Comparison of ENCODE assay signal across 18 cellular contexts in the genomic region with DNA sequence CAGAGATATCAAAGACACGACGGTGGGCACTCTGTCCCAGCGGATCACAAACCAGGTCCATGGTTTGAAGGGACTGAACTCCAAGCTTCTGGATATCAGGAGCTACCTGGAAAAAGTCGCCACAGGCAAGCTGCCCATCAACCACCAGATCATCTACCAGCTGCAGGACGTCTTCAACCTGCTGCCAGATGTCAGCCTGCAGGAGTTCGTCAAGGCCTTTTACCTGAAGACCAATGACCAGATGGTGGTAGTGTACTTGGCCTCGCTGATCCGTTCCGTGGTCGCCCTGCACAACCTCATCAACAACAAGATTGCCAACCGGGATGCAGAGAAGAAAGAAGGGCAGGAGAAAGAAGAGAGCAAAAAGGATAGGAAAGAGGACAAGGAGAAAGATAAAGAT.
"Had no signal": no experiment of that assay in that cellular context is flagged by ENCODE, and none has a peak within 500 bp of the region (broad histone marks: within the 10 kb centered on the region; RNA-seq: fewer than 3 reads in every experiment).

No MANE protein-coding gene starts in this region.

- H3K4me1 ChIP-seq: neural progenitor cell, sigmoid colon, uterus had no signal

- H3K27ac Mint-ChIP-seq: activated naive CD8-positive, alpha-beta T cell treated with anti-CD3 and anti-CD28 coated beads, Interleukin-2, amount 10 ng/mL, durations not matched to agents 7 days and 5 days; effector memory CD8-positive, alpha-beta T cell; neural progenitor cell; WTC11 had no signal

- H3K27me3 Mint-ChIP-seq: activated naive CD8-positive, alpha-beta T cell treated with anti-CD3 and anti-CD28 coated beads, Interleukin-2, amount 10 ng/mL, durations not matched to agents 7 days and 5 days; effector memory CD8-positive, alpha-beta T cell had no signal

- H3K27me3 ChIP-seq: neural progenitor cell, sigmoid colon, spleen, tibial nerve, uterus had no signal

- H3K4me3 ChIP-seq: neural progenitor cell, sigmoid colon, spleen, tibial nerve, uterus had no signal

- H3K36me3 ChIP-seq: uterus had no signal

- H3K9me3 Mint-ChIP-seq: activated naive CD8-positive, alpha-beta T cell treated with anti-CD3 and anti-CD28 coated beads, Interleukin-2, amount 10 ng/mL, durations not matched to agents 7 days and 5 days; effector memory CD8-positive, alpha-beta T cell; immature natural killer cell; neural progenitor cell; WTC11 had no signal

- H3K9me3 ChIP-seq: sigmoid colon, spleen, tibial nerve, uterus had no signal

- DNase-seq: activated CD4-positive, alpha-beta T cell treated with anti-CD3 and anti-CD28 coated beads for 4 hours; activated CD8-positive, alpha-beta memory T cell treated with anti-CD3 and anti-CD28 coated beads for 24 hours; activated naive CD8-positive, alpha-beta T cell treated with anti-CD3 and anti-CD28 coated beads, Interleukin-2, amount 10 ng/mL, durations not matched to agents 7 days and 5 days; aorta; dermis blood vessel endothelial cell; effector memory CD8-positive, alpha-beta T cell; foreskin melanocyte; head of caudate nucleus; immature natural killer cell; midbrain; sigmoid colon; spleen; substantia nigra; uterus had no signal

- H3K4me3 Mint-ChIP-seq: activated naive CD8-positive, alpha-beta T cell treated with anti-CD3 and anti-CD28 coated beads, Interleukin-2, amount 10 ng/mL, durations not matched to agents 7 days and 5 days; effector memory CD8-positive, alpha-beta T cell; immature natural killer cell; neural progenitor cell; WTC11 had no signal

- H3K27ac ChIP-seq: epithelial cell of prostate, neural progenitor cell, sigmoid colon, spleen, tibial nerve, uterus had no signal

- H3K9ac ChIP-seq: neural progenitor cell had no signal

- ATAC-seq: effector memory CD8-positive, alpha-beta T cell; WTC11 had no signal

- H3K4me1 Mint-ChIP-seq: neural progenitor cell, WTC11 had no signal

- H2AFZ ChIP-seq: neural progenitor cell had no signal

- H3K4me2 ChIP-seq: neural progenitor cell had no signal
